Comparison of ENCODE assay signal across 24 cellular contexts in the genomic region with DNA sequence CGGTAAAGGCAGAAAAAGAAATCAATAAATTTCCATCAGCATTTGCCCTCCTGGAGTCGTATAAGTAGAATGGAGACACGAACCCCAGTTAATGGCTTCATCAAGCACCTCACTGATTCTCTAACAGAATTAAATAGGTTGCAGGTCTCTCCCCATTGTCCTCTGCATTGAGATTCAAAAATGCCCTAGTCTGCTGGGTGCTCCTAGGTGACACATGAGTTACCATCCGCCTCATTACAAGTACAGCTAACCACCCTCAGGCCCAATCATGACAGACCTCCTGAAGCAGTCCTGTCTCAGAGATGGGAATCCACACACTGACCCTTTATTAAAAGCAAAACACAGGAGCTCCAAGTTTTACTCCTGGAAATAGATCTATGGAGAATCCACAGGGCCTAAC. TPM values are rescaled to one million over a fixed set of nuclear protein-coding genes. Genes with fewer than 3 reads are reported as not detected.
"Had no signal": no experiment of that assay in that cellular context is flagged by ENCODE, and none has a peak within 500 bp of the region (broad histone marks: within the 10 kb centered on the region; RNA-seq: fewer than 3 reads in every experiment).

No MANE protein-coding gene starts in this region.

- H3K36me3 ChIP-seq: SJSA1 had no signal

- H3K27ac ChIP-seq: HL-60, KMS-11, SJSA1, SK-N-MC had no signal

- H3K9me3 ChIP-seq: SJSA1 had no signal

- DNase-seq: MV-4-11, NCI-H1048, NCI-H1105, NCI-H1436, NCI-H187, NCI-H2029, NCI-H2081 treated with DMSO at 0.1 percent for 48 hours, NCI-H345, NCI-H446 treated with DMSO at 0.1 percent for 48 hours, NCI-H510A treated with DMSO at 0.1 percent for 48 hours, NCI-H774, Right ventricle myocardium superior, RPMI8226, SIG-M5, SW 1271, T-cell had no signal

- H3K4me1 ChIP-seq: SJSA1 had no signal

- H3K4me2 ChIP-seq: KMS-11 had no signal

- H3K4me3 ChIP-seq: K562, SJSA1, SK-N-MC had no signal

- ATAC-seq: K562, T-cell had no signal

- H3K9ac ChIP-seq: KMS-11 had no signal

- H3K27me3 ChIP-seq: SJSA1 had no signal

RNA-seq across cellular contexts. Expression of gene BSX, which starts 48.9 kb away (rescaled TPM):
- total RNA-seq: K562; LHCN-M2; MCF 10A; Right ventricle myocardium superior; SJSA1; T-cell; T-helper 2 cell treated with Interferon-gamma antibody and Interleukin-4, amounts not matched to agents 100 ng/mL and 5 ng/mL, for 36 hours had no signal
